ENCODE assay signal across 1 cellular context in genomic region chr1:145740269-145740668, GRCh38.
TF ChIP-seq lines count a peak whose summit lies in the region.

No MANE protein-coding gene starts in this region.

TF ChIP-seq in endothelial cell of umbilical vein, 7 proteins besides CTCF, POLR2A, EP300 and RAD21:
- TF ChIP-seq GATA2 (IDR thresholded peaks at IDR 0.05; ENCODE audit: insufficient read depth, insufficient read length, low read depth, low read length) (peak; percentile 15), EZH2 (IDR thresholded peaks at IDR 0.05; ENCODE audit: borderline replicate concordance, low read depth, low read length, severe bottlenecking) (no peak)
